ENCODE assay signal across 12 cellular contexts in the genomic region with DNA sequence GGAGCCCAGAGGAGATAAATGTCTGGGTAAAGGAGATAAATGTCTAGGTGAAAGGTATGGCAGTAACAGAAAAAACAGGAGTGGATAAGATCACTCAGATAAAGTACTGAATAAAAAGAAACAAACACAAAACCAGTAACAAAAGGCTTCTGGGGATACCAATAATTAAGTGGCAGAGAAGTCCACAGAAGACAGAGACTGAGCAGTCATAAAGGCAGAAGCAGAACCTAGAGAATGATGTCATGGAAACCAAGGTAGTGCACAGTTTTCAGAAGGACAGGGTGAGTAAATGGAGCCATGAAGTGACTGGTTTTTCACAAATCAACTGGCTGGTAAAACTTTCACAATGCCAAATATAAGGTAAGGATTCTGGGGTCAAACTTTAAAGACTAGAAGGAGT.
DNase-seq lines count a peak whose midpoint lies in the region; ATAC-seq and TF ChIP-seq lines count a peak whose summit lies in the region.
"Had no signal": no experiment of that assay in that cellular context is flagged by ENCODE, and none has a peak within 500 bp of the region (broad histone marks: within the 10 kb centered on the region; RNA-seq: fewer than 3 reads in every experiment).

No MANE protein-coding gene starts in this region.

- TF ChIP-seq CTCF in GM12865 (IDR thresholded peaks at IDR 0.05; ENCODE audit: insufficient read depth, low read depth, low read length, missing control alignments) (no peak), HEK293 (tag by site-specific recombination; IDR thresholded peaks at IDR 0.05) (no peak), adrenal gland (IDR thresholded peaks at IDR 0.05) (no peak), Peyer's patch (IDR thresholded peaks at IDR 0.05) (no peak)

- CTCF ChIA-PET in HEK293 (lab: Yijun Ruan, JAX), result interaction anchor here (0.7 to 0.8 kb wide), 2 partner anchors 11 to 335 kb away, joined by 3 read pairs; no protein-coding TSS in a partner anchor

- H3K4me3 ChIP-seq in GM12865 (ENCODE audit: low read depth, low read length) (no peak overlapping the region), HEK293 (ENCODE audit: low read depth, low read length) (no peak overlapping the region), adrenal gland (no peak overlapping the region), Peyer's patch (no peak overlapping the region)
- H3K4me3 ChIP-seq: mucosa of descending colon, prostate gland had no signal

- POLR2A ChIA-PET in HEK293 (lab: Yijun Ruan, JAX), result no interaction called here

- H3K27me3 ChIP-seq in adrenal gland (no peaks in the 10 kb centered on the region), Peyer's patch (no peaks in the 10 kb centered on the region)

- DNase-seq in GM12865 (ENCODE audit: low read depth) (peak; percentile 13), medulla oblongata (ENCODE audit: extremely low spot score) (no peak), adrenal gland (no peak), NCI-H187 (lab: John Stamatoyannopoulos, UW) (no peak), Peyer's patch (no peak)
- DNase-seq: mucosa of descending colon; stimulated activated CD4-positive, alpha-beta T cell treated with anti-CD3 and anti-CD28 coated beads, Interleukin-1b, Interleukin-23, amount 100 ng/mL, for 48 hours had no signal

- ATAC-seq in GM18867 (IDR thresholded peaks at IDR 0.05; ENCODE audit: unreplicated experiment) (peak; percentile 75), HG03378 (IDR thresholded peaks at IDR 0.05; ENCODE audit: unreplicated experiment) (peak; percentile 83)
- ATAC-seq: mucosa of descending colon, WTC11 had no signal

- H3K27ac ChIP-seq in HEK293 (ENCODE audit: extremely low read depth, low read depth, low read length) (no peak overlapping the region), adrenal gland (no peak overlapping the region), Peyer's patch (no peak overlapping the region)
- H3K27ac ChIP-seq: prostate gland had no signal

- intact Hi-C loops in adrenal gland (cut with DNase I), result no loop called here

- H3K4me1 ChIP-seq in HEK293 (ENCODE audit: control insufficient read depth, insufficient read depth, low read length) (peaks cover 12% of the 10 kb centered on the region), adrenal gland (replicated peaks in 1 of 2) (peaks cover 0 to 7% of the 10 kb centered on the region in 2 donors), Peyer's patch (no peaks in the 10 kb centered on the region)
- H3K4me1 ChIP-seq: prostate gland had no signal

- H3K9me3 ChIP-seq in HEK293 (ENCODE audit: control insufficient read depth, insufficient read depth, low read depth, low read length), result no peaks in the 10 kb centered on the region
- no peaks in the 10 kb centered on the region for H3K9me3 ChIP-seq in adrenal gland (replicated peaks in 1 of 3)
- H3K9me3 ChIP-seq in Peyer's patch, result no peaks in the 10 kb centered on the region
- H3K9me3 ChIP-seq: mucosa of descending colon, prostate gland had no signal

- TF ChIP-seq POLR2A in adrenal gland (IDR thresholded peaks at IDR 0.05) (no peak), Peyer's patch (IDR thresholded peaks at IDR 0.05) (no peak)

- peaks cover 0 to 52% of the 10 kb centered on the region in 2 experiments; a peak in 1 of 3 replicates for H3K36me3 ChIP-seq in HEK293 (ENCODE audit: control insufficient read depth in 2 of 2, insufficient read depth in 1 of 2, low read length in 2 of 2)
- H3K36me3 ChIP-seq in adrenal gland (replicated peaks in 1 of 2), result peaks cover 0 to 19% of the 10 kb centered on the region in 2 donors
- H3K36me3 ChIP-seq in Peyer's patch, result peaks cover 0 to 9% (median 0%) of the 10 kb centered on the region in 3 donors
- H3K36me3 ChIP-seq: prostate gland had no signal

TF ChIP-seq in HEK293, 187 proteins besides CTCF, POLR2A, EP300 and RAD21 (continues in another document):
- TF ChIP-seq ZNF394 (tag by site-specific recombination; IDR thresholded peaks at IDR 0.05; ENCODE audit: borderline replicate concordance) (no peak), ZXDB (tag by site-specific recombination; IDR thresholded peaks at IDR 0.05) (0 out of 2 replicates have a peak, but pooled peaks have one; percentile 29), FEZF1 (tag by site-specific recombination; IDR thresholded peaks at IDR 0.05) (peak; percentile 85), ZBTB20 (tag by site-specific recombination; IDR thresholded peaks at IDR 0.05) (no peak), PRDM10 (tag by site-specific recombination; IDR thresholded peaks at IDR 0.05) (no peak), ZNF132 (tag by site-specific recombination; IDR thresholded peaks at IDR 0.05; ENCODE audit: borderline replicate concordance) (no peak), ZNF623 (tag by site-specific recombination; IDR thresholded peaks at IDR 0.05) (no peak), ZNF792 (tag by site-specific recombination; IDR thresholded peaks at IDR 0.05) (no peak), KLF1 (tag by site-specific recombination; IDR thresholded peaks at IDR 0.05) (no peak), SP7 (tag by site-specific recombination; IDR thresholded peaks at IDR 0.05) (peak; percentile 24; the same call in 1 of the 2 replicates), MEIS1 (CRISPR knock-in tag; IDR thresholded peaks at IDR 0.05; ENCODE audit: borderline replicate concordance) (no peak), ZNF24 (tag by site-specific recombination; IDR thresholded peaks at IDR 0.05) (no peak), BCL11A (tag by site-specific recombination; IDR thresholded peaks at IDR 0.05; ENCODE audit: low read depth) (no peak), ZNF621 (tag by site-specific recombination; IDR thresholded peaks at IDR 0.05) (no peak), ZNF341 (tag by site-specific recombination; IDR thresholded peaks at IDR 0.05; ENCODE audit: low read depth) (no peak)
- TF ChIP-seq, protein P1, sequence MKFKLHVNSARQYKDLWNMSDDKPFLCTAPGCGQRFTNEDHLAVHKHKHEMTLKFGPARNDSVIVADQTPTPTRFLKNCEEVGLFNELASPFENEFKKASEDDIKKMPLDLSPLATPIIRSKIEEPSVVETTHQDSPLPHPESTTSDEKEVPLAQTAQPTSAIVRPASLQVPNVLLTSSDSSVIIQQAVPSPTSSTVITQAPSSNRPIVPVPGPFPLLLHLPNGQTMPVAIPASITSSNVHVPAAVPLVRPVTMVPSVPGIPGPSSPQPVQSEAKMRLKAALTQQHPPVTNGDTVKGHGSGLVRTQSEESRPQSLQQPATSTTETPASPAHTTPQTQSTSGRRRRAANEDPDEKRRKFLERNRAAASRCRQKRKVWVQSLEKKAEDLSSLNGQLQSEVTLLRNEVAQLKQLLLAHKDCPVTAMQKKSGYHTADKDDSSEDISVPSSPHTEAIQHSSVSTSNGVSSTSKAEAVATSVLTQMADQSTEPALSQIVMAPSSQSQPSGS (tag by site-specific recombination; IDR thresholded peaks at IDR 0.05; ENCODE audit: low read depth), result peak; percentile 73
- TF ChIP-seq, protein P2, sequence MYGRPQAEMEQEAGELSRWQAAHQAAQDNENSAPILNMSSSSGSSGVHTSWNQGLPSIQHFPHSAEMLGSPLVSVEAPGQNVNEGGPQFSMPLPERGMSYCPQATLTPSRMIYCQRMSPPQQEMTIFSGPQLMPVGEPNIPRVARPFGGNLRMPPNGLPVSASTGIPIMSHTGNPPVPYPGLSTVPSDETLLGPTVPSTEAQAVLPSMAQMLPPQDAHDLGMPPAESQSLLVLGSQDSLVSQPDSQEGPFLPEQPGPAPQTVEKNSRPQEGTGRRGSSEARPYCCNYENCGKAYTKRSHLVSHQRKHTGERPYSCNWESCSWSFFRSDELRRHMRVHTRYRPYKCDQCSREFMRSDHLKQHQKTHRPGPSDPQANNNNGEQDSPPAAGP (tag by site-specific recombination; IDR thresholded peaks at IDR 0.05), result no peak
